In genomic region chr3:151034303-151034702, GRCh38 we compare ENCODE assay signal across 2 cellular contexts.
TF ChIP-seq lines count a peak whose summit lies in the region.

No MANE protein-coding gene starts in this region.

TF ChIP-seq in HCT116, 20 proteins besides CTCF, POLR2A, EP300 and RAD21:
- TF ChIP-seq JUND (IDR thresholded peaks at IDR 0.05) (no peak), MAX (IDR thresholded peaks at IDR 0.05) (no peak), ATF3 (IDR thresholded peaks at IDR 0.05) (no peak), YY1 (IDR thresholded peaks at IDR 0.05; ENCODE audit: extremely low read depth, insufficient replicate concordance, low read depth, low read length) (no peak), CBX3 (IDR thresholded peaks at IDR 0.05; ENCODE audit: low read depth) (no peak), SRF (IDR thresholded peaks at IDR 0.05; ENCODE audit: low read depth) (no peak), ELF1 (IDR thresholded peaks at IDR 0.05; ENCODE audit: borderline replicate concordance, low read depth) (no peak), EGR1 (IDR thresholded peaks at IDR 0.05; ENCODE audit: low read depth) (no peak), REST (IDR thresholded peaks at IDR 0.05; ENCODE audit: low read depth) (no peak), EZH2 (IDR thresholded peaks at IDR 0.05) (no peak), ZBTB33 (IDR thresholded peaks at IDR 0.05; ENCODE audit: extremely low read depth, insufficient replicate concordance, low read length) (no peak), EZH2phosphoT487 (IDR thresholded peaks at IDR 0.05; ENCODE audit: borderline replicate concordance) (no peak), TCF7L2 (IDR thresholded peaks at IDR 0.05; ENCODE audit: borderline replicate concordance, extremely low read depth, insufficient read depth, insufficient read length) (no peak), CEBPB (IDR thresholded peaks at IDR 0.05; ENCODE audit: low read depth) (no peak), SIN3A (IDR thresholded peaks at IDR 0.05; ENCODE audit: low read depth) (no peak)

TF ChIP-seq in GM12878, 131 proteins besides CTCF, POLR2A, EP300 and RAD21:
- TF ChIP-seq ZBED1 (IDR thresholded peaks at IDR 0.05; ENCODE audit: borderline replicate concordance) (no peak), ZNF384 (IDR thresholded peaks at IDR 0.05; ENCODE audit: borderline replicate concordance, low read depth, low read length) (no peak), USF1 (IDR thresholded peaks at IDR 0.05; ENCODE audit: borderline replicate concordance, extremely low read length, insufficient read depth, low read depth, low read length) (peak; percentile 8), DPF2 (IDR thresholded peaks at IDR 0.05) (no peak), MXI1 (IDR thresholded peaks at IDR 0.05; ENCODE audit: low read depth, low read length) (no peak)
- TF ChIP-seq, protein P1, sequence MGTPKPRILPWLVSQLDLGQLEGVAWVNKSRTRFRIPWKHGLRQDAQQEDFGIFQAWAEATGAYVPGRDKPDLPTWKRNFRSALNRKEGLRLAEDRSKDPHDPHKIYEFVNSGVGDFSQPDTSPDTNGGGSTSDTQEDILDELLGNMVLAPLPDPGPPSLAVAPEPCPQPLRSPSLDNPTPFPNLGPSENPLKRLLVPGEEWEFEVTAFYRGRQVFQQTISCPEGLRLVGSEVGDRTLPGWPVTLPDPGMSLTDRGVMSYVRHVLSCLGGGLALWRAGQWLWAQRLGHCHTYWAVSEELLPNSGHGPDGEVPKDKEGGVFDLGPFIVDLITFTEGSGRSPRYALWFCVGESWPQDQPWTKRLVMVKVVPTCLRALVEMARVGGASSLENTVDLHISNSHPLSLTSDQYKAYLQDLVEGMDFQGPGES (IDR thresholded peaks at IDR 0.05) = no peak
